Comparison of ENCODE assay signal across 14 cellular contexts in the genomic region with DNA sequence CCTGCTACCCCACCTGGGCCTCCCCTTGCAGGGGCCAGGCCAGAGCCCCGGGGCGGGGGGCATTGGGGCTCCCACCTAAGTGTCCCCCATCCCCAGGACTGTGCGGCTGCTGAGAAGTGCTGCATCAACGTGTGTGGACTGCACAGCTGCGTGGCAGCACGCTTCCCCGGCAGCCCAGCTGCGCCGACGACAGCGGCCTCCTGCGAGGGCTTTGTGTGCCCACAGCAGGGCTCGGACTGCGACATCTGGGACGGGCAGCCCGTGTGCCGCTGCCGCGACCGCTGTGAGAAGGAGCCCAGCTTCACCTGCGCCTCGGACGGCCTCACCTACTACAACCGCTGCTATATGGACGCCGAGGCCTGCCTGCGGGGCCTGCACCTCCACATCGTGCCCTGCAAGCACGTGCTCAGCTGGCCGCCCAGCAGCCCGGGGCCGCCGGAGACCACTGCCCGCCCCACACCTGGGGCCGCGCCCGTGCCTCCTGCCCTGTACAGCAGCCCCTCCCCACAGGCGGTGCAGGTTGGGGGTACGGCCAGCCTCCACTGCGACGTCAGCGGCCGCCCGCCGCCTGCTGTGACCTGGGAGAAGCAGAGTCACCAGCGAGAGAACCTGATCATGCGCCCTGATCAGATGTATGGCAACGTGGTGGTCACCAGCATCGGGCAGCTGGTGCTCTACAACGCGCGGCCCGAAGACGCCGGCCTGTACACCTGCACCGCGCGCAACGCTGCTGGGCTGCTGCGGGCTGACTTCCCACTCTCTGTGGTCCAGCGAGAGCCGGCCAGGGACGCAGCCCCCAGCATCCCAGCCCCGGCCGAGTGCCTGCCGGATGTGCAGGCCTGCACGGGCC. TPM values are rescaled to one million over a fixed set of nuclear protein-coding genes. Genes with fewer than 3 reads are reported as not detected.
DNase-seq lines count a peak whose midpoint lies in the region; FAIRE-seq and TF ChIP-seq lines count a peak whose summit lies in the region.
"Had no signal": no experiment of that assay in that cellular context is flagged by ENCODE, and none has a peak within 500 bp of the region (broad histone marks: within the 10 kb centered on the region; RNA-seq: fewer than 3 reads in every experiment).

No MANE protein-coding gene starts in this region.

- H3K4me2 ChIP-seq in H1 (ENCODE audit: insufficient read depth in 1 of 2, low read depth in 2 of 2, low read length in 2 of 2) (no peak overlapping the region), PC-9 (no peak overlapping the region)

- H2BK12ac ChIP-seq in H1 (ENCODE audit: low read depth, low read length), result no peak overlapping the region

- H3K9me3 ChIP-seq in H1 (ENCODE audit: insufficient read depth in 2 of 2, low read depth in 1 of 2, low read length in 1 of 2) (no peaks in the 10 kb centered on the region), ovary (no peaks in the 10 kb centered on the region), PC-9 (ENCODE audit: insufficient read depth, low read depth) (no peaks in the 10 kb centered on the region)
- H3K9me3 ChIP-seq: BE2C had no signal

- no peak for DNase-seq in RWPE1 (ENCODE audit: low spot score)
- no peak for DNase-seq in H1 (ENCODE audit: low read depth in 1 of 2, low spot score in 2 of 2)
- peak in 4 of 5 donors; percentile 20 to 49 (median 44) for DNase-seq in ovary
- no peak for DNase-seq in NCI-H226
- DNase-seq in A172 (ENCODE audit: low spot score), result no peak
- no peak for DNase-seq in PC-9
- DNase-seq: BE2C; CD4-positive, alpha-beta memory T cell; DMS79; MV-4-11; NCI-H1436 treated with DMSO at 0.1 percent for 48 hours; NCI-H524 had no signal

- H3K79me2 ChIP-seq in H1 (ENCODE audit: control insufficient read depth in 1 of 2, insufficient read depth in 2 of 2, low read length in 2 of 2) (peaks cover 0 to 6% of the 10 kb centered on the region in 2 experiments; a peak in 1 of 4 replicates), PC-9 (ENCODE audit: low read depth) (peaks cover 19% of the 10 kb centered on the region)

- no peak overlapping the region for H3K56ac ChIP-seq in H1 (replicated peaks; ENCODE audit: insufficient read length, low read depth, low read length)

- TF ChIP-seq EP300 in H1 (IDR thresholded peaks at IDR 0.05; ENCODE audit: borderline replicate concordance in 1 of 2, low read depth in 2 of 2, low read length in 2 of 2), result no peak
- no peak for TF ChIP-seq EP300 in ovary (IDR thresholded peaks at IDR 0.05)

- H4K8ac ChIP-seq in H1 (ENCODE audit: extremely low read depth, insufficient read depth, low read length), result peak overlapping the region; percentile 4

- H3K23me2 ChIP-seq in H1 (ENCODE audit: low read depth, low read length), result peaks cover 8% of the 10 kb centered on the region; the same call in 1 of the 2 replicates

- H3K9me2 ChIP-seq in PC-9 (ENCODE audit: insufficient read depth), result no peaks in the 10 kb centered on the region

- peaks cover 14% of the 10 kb centered on the region; the same call in 1 of the 2 replicates for H3F3A ChIP-seq in PC-9 (ENCODE audit: insufficient read depth, low read depth)

- no peak overlapping the region for H4K91ac ChIP-seq in H1 (replicated peaks; ENCODE audit: insufficient read length, low read length)

- H3K9ac ChIP-seq in H1 (replicated peaks in 1 of 4; ENCODE audit: extremely low read depth in 1 of 4, low read depth in 3 of 4, low read length in 3 of 4), result no peak overlapping the region

- H3K4me3 ChIP-seq in H1 (ENCODE audit: extremely low read depth in 1 of 4, insufficient read depth in 2 of 4, low read depth in 3 of 4, low read length in 4 of 4) (no peak overlapping the region), ovary (no peak overlapping the region), PC-9 (no peak overlapping the region)
- H3K4me3 ChIP-seq: SK-N-MC had no signal

- H4K20me1 ChIP-seq in H1 (replicated peaks in 1 of 2; ENCODE audit: control insufficient read depth in 1 of 2, insufficient read depth in 2 of 2, low read length in 2 of 2) (peaks cover 3 to 10% of the 10 kb centered on the region in 2 experiments), PC-9 (ENCODE audit: insufficient read depth) (0 out of 2 replicates have a peak, but pooled peaks cover 6% of the 10 kb centered on the region)

- WGBS in H1 (ENCODE audit: extremely low coverage in 1 of 2, insufficient coverage in 1 of 2, insufficient read length in 1 of 2, insufficient replicate concordance in 2 of 2, low coverage in 1 of 2, low lambda C conversion rate in 2 of 2, missing lambda C conversion rate in 1 of 2), 2 experiments, result 90% methylated on average over 50 of the region's 67 CpGs; no CpG with 5 or more reads in 1 of the 2 experiments
- 90 to 95% (median 90%) methylated on average over 50 to 67 of the region's 67 CpGs for WGBS in ovary, 3 donors

- no peak for TF ChIP-seq CTCF in RWPE1 (conservative IDR thresholded peaks at IDR 0.05; ENCODE audit: low read depth)
- no peak for TF ChIP-seq CTCF in H1 (IDR thresholded peaks at IDR 0.05; ENCODE audit: control extremely low read depth in 1 of 3, insufficient read depth in 1 of 3, low read depth in 1 of 3, low read length in 3 of 3)
- TF ChIP-seq CTCF in ovary (IDR thresholded peaks at IDR 0.05), result no peak
- no peak for TF ChIP-seq CTCF in PC-9 (conservative IDR thresholded peaks at IDR 0.05)

- H3K4me1 ChIP-seq in H1 (replicated peaks in 1 of 4; ENCODE audit: control insufficient read depth in 3 of 4, insufficient read depth in 4 of 4, low read length in 3 of 4) (peaks cover 0 to 34% (median 25%) of the 10 kb centered on the region in 4 experiments; a peak in 6 of 7 replicates), ovary (ENCODE audit: insufficient read depth) (peaks cover 24% of the 10 kb centered on the region), PC-9 (replicated peaks; ENCODE audit: insufficient read depth) (peaks cover 18% of the 10 kb centered on the region)

- POLR2A ChIA-PET in RWPE1 (lab: Yijun Ruan, JAX; ENCODE audit: low non-redundant PET) (no interaction called here), H1 (lab: Charles Lee; ENCODE audit: partially characterized antibody) (interaction anchor here (0.7 to 2.2 kb wide), 5 partner anchors 11 to 232 kb away, joined by 3 to 5 read pairs (median 4); no protein-coding TSS in a partner anchor), PC-9 (lab: Charles Lee; ENCODE audit: unreplicated experiment) (no interaction called here)

- H3K27me3 ChIP-seq in H1 (replicated peaks in 1 of 4; ENCODE audit: control insufficient read depth in 3 of 4, extremely low read depth in 1 of 4, insufficient read depth in 3 of 4, low read length in 3 of 4), result no peaks in the 10 kb centered on the region
- H3K27me3 ChIP-seq in ovary, result no peaks in the 10 kb centered on the region
- no peaks in the 10 kb centered on the region for H3K27me3 ChIP-seq in PC-9 (ENCODE audit: insufficient read depth, low read depth)
- H3K27me3 ChIP-seq: BE2C had no signal

- H2AFZ ChIP-seq in H1 (ENCODE audit: low read length) (no peak overlapping the region), PC-9 (no peak overlapping the region)

- H2AK5ac ChIP-seq in H1 (ENCODE audit: low read depth, low read length), result no peak overlapping the region

- 0 out of 2 replicates have a peak overlapping the region, but pooled peaks have one; percentile 9 for H3K27ac ChIP-seq in RWPE1
- H3K27ac ChIP-seq in H1 (ENCODE audit: low read depth, low read length), result no peak overlapping the region
- no peak overlapping the region for H3K27ac ChIP-seq in ovary
- no peak overlapping the region for H3K27ac ChIP-seq in PC-9
- H3K27ac ChIP-seq: SK-N-MC had no signal

- H3K18ac ChIP-seq in H1 (ENCODE audit: extremely low read depth, low read length), result no peak overlapping the region

- no peak overlapping the region for H3K23ac ChIP-seq in H1 (ENCODE audit: insufficient read length)

- H2BK20ac ChIP-seq in H1 (ENCODE audit: low read length), result no peak overlapping the region

- intact Hi-C loops in ovary (cut with DNase I), result loop anchor here in 1 of 4 donors (10.0 kb wide), 1 partner anchor 1332 kb away; the partner anchor contains the start of genes RNF151 and RPS2
- intact Hi-C loops in PC-9 (cut with micrococcal nuclease; ENCODE audit: unreplicated experiment), result no loop called here

- peaks cover 0 to 21% (median 3%) of the 10 kb centered on the region in 4 experiments; a peak in 4 of 8 replicates for H3K36me3 ChIP-seq in H1 (ENCODE audit: control insufficient read depth in 2 of 4, insufficient read depth in 4 of 4, low read length in 3 of 4)
- H3K36me3 ChIP-seq in ovary, result no peaks in the 10 kb centered on the region
- no peaks in the 10 kb centered on the region for H3K36me3 ChIP-seq in PC-9 (ENCODE audit: low read depth)

- no peak for FAIRE-seq in H1 (lab: Jason Lieb, UNC)
- FAIRE-seq: GM12891 had no signal

- H3K14ac ChIP-seq in H1 (ENCODE audit: insufficient read length), result no peak overlapping the region

- CTCF ChIA-PET in RWPE1 (lab: Yijun Ruan, JAX) (no interaction called here), H1 (lab: Charles Lee; ENCODE audit: partially characterized antibody) (interaction anchor here (0.7 kb wide), 1 partner anchor 13 kb away, joined by 3 read pairs; no protein-coding TSS in a partner anchor), PC-9 (lab: Charles Lee) (no interaction called here)

- no TSS peak for BruUV-seq in PC-9 (replicated peaks; lab: Mats Ljungman, UMichigan)

- H2BK120ac ChIP-seq in H1 (replicated peaks; ENCODE audit: low read depth, low read length), result no peak overlapping the region

- TF ChIP-seq RAD21 in H1 (IDR thresholded peaks at IDR 0.05 in 1 of 2, conservative IDR thresholded peaks at IDR 0.05 in 1 of 2; ENCODE audit: low read depth in 2 of 2, low read length in 2 of 2), result no peak

- no peak for TF ChIP-seq POLR2A in H1 (IDR thresholded peaks at IDR 0.05; ENCODE audit: control extremely low read depth in 1 of 2, low read depth in 2 of 2, low read length in 2 of 2)
- TF ChIP-seq POLR2A in ovary (IDR thresholded peaks at IDR 0.05), result no peak

- no peaks in the 10 kb centered on the region for H3K79me1 ChIP-seq in H1 (ENCODE audit: low read depth, low read length)

- no peak overlapping the region for H4K5ac ChIP-seq in H1 (ENCODE audit: insufficient read length, low read depth, low read length)

- no peak overlapping the region for H3K4ac ChIP-seq in H1 (replicated peaks; ENCODE audit: insufficient read length, low read depth, low read length)

- H2BK15ac ChIP-seq in H1 (ENCODE audit: low read length), result no peak overlapping the region

- no peak overlapping the region for H2BK5ac ChIP-seq in H1 (ENCODE audit: low read depth, low read length)

RNA-seq across cellular contexts. Expression of gene WFIKKN1, which starts 1.9 kb away (rescaled TPM):
- 10.2 and 11.4 TPM in 2 replicates for total RNA-seq in H1 (2021; fragmentation: NEBNext Ultra II Directional; extraction: Animal tissue kit (Norgen Biotek cat#: 25700))
- polyA plus RNA-seq in H1 (2011; rRNA removed), result 15.8 and 28.4 TPM in 2 replicates
- polyA plus RNA-seq in H1 (2011; cell fraction: cytosol; rRNA removed), result 19.7 TPM
- polyA plus RNA-seq in H1 (2011; cell fraction: nucleus; rRNA removed), result 21.8 TPM
- polyA plus RNA-seq in H1 (2012, experiment 1 of 2), result 4.8 to 11.4 TPM (median 10.2 TPM) in 4 replicates
- polyA plus RNA-seq in H1 (2012, experiment 2 of 2), result 8.5 TPM
- 12.3 TPM for polyA plus RNA-seq in H1 (2013, experiment 1 of 2)
- polyA plus RNA-seq in H1 (2013, experiment 2 of 2), result 11.2 TPM
- polyA minus RNA-seq in H1 (2011; rRNA and poly(A)+ RNA removed), result 1.4 and 1.8 TPM in 2 replicates
- 12.0 TPM for polyA minus RNA-seq in H1 (2011; cell fraction: cytosol; rRNA and poly(A)+ RNA removed)
- polyA minus RNA-seq in H1 (2011; cell fraction: nucleus; rRNA and poly(A)+ RNA removed), result 10.3 TPM
- 1 to 10 TPM in 5 of 7 donors, under 1 TPM in 2; 0.57 to 2.6 (median 1.3) TPM for total RNA-seq in ovary
- under 1 TPM; 0.10 to 0.59 TPM for polyA plus RNA-seq in ovary
- total RNA-seq in A172 (2014; rRNA removed; shearing (Covaris generic)), result 0.24 TPM in 1 of 2 replicates, not detected in the other
- total RNA-seq in PC-9 (2021), result 6.9 and 9.2 TPM in 2 replicates

RNA-seq across cellular contexts. Expression of gene METTL26, which starts 3.4 kb away (rescaled TPM):
- total RNA-seq in H1 (2021; fragmentation: NEBNext Ultra II Directional; extraction: Animal tissue kit (Norgen Biotek cat#: 25700)), result 100 and 108 TPM in 2 replicates
- polyA plus RNA-seq in H1 (2011; rRNA removed), result 186 and 203 TPM in 2 replicates
- polyA plus RNA-seq in H1 (2011; cell fraction: cytosol; rRNA removed), result 162 TPM
- 223 TPM for polyA plus RNA-seq in H1 (2011; cell fraction: nucleus; rRNA removed)
- polyA plus RNA-seq in H1 (2012, experiment 1 of 2), result 71.0 to 114 TPM (median 105 TPM) in 4 replicates
- polyA plus RNA-seq in H1 (2012, experiment 2 of 2), result 145 TPM
- 85.9 TPM for polyA plus RNA-seq in H1 (2013, experiment 1 of 2)
- polyA plus RNA-seq in H1 (2013, experiment 2 of 2), result 90.7 TPM
- 17.4 and 18.7 TPM in 2 replicates for polyA minus RNA-seq in H1 (2011; rRNA and poly(A)+ RNA removed)
- polyA minus RNA-seq in H1 (2011; cell fraction: cytosol; rRNA and poly(A)+ RNA removed), result 64.4 TPM
- 71.6 TPM for polyA minus RNA-seq in H1 (2011; cell fraction: nucleus; rRNA and poly(A)+ RNA removed)
- total RNA-seq in ovary, result 100 to 1,000 TPM in 2 of 7 donors, 10 to 100 TPM in 5; 61.8 to 139 (median 75.9) TPM
- 100 to 1,000 TPM in 1 of 2 donors, 10 to 100 TPM in 1; 12.2 to 113 TPM for polyA plus RNA-seq in ovary
- total RNA-seq in A172 (2014; rRNA removed; shearing (Covaris generic)), result 126 and 150 TPM in 2 replicates
- total RNA-seq in PC-9 (2021), result 144 and 158 TPM in 2 replicates

RNA-seq across cellular contexts. Expression of gene MCRIP2, which starts 8.9 kb away (rescaled TPM):
- total RNA-seq in H1 (2021; fragmentation: NEBNext Ultra II Directional; extraction: Animal tissue kit (Norgen Biotek cat#: 25700)), result 45.4 and 45.7 TPM in 2 replicates
- polyA plus RNA-seq in H1 (2011; rRNA removed) (75.5 and 102 TPM in 2 replicates), ovary (10 to 100 TPM in 1 of 2 donors, under 1 TPM in 1; 0.98 to 22.9 TPM)
- polyA plus RNA-seq in H1 (2011; cell fraction: cytosol; rRNA removed), result 53.7 TPM
- 63.7 TPM for polyA plus RNA-seq in H1 (2011; cell fraction: nucleus; rRNA removed)
- polyA plus RNA-seq in H1 (2012, experiment 1 of 2), result 15.4 to 49.5 TPM (median 40.3 TPM) in 4 replicates
- 40.7 TPM for polyA plus RNA-seq in H1 (2012, experiment 2 of 2)
- polyA plus RNA-seq in H1 (2013, experiment 1 of 2), result 75.0 TPM
- 69.3 TPM for polyA plus RNA-seq in H1 (2013, experiment 2 of 2)
- polyA minus RNA-seq in H1 (2011; rRNA and poly(A)+ RNA removed), result 5.2 and 5.8 TPM in 2 replicates
- 18.3 TPM for polyA minus RNA-seq in H1 (2011; cell fraction: cytosol; rRNA and poly(A)+ RNA removed)
- 22.1 TPM for polyA minus RNA-seq in H1 (2011; cell fraction: nucleus; rRNA and poly(A)+ RNA removed)
- total RNA-seq in ovary (10 to 100 TPM; 21.5 to 42.3 (median 31.3) TPM), PC-9 (2021) (64.2 and 69.6 TPM in 2 replicates)
- total RNA-seq in A172 (2014; rRNA removed; shearing (Covaris generic)), result 27.8 and 36.1 TPM in 2 replicates

RNA-seq across cellular contexts. Expression of gene WDR90, which starts 16.5 kb away (rescaled TPM):
- total RNA-seq in H1 (2021; fragmentation: NEBNext Ultra II Directional; extraction: Animal tissue kit (Norgen Biotek cat#: 25700)), result 44.4 and 47.2 TPM in 2 replicates
- polyA plus RNA-seq in H1 (2011; rRNA removed) (24.0 and 38.1 TPM in 2 replicates), ovary (10 to 100 TPM in 1 of 2 donors, 1 to 10 TPM in 1; 1.4 to 34.9 TPM)
- polyA plus RNA-seq in H1 (2011; cell fraction: cytosol; rRNA removed), result 32.6 TPM
- polyA plus RNA-seq in H1 (2011; cell fraction: nucleus; rRNA removed), result 254 TPM
- 27.7 to 55.2 TPM (median 53.5 TPM) in 4 replicates for polyA plus RNA-seq in H1 (2012, experiment 1 of 2)
- polyA plus RNA-seq in H1 (2012, experiment 2 of 2), result 26.8 TPM
- polyA plus RNA-seq in H1 (2013, experiment 1 of 2), result 24.8 TPM
- 21.9 TPM for polyA plus RNA-seq in H1 (2013, experiment 2 of 2)
- 13.8 TPM in 2 replicates for polyA minus RNA-seq in H1 (2011; rRNA and poly(A)+ RNA removed)
- polyA minus RNA-seq in H1 (2011; cell fraction: cytosol; rRNA and poly(A)+ RNA removed), result 18.3 TPM
- 52.9 TPM for polyA minus RNA-seq in H1 (2011; cell fraction: nucleus; rRNA and poly(A)+ RNA removed)
- total RNA-seq in ovary (10 to 100 TPM; 22.4 to 58.2 (median 45.1) TPM), PC-9 (2021) (118 and 126 TPM in 2 replicates)
- 17.1 and 28.7 TPM in 2 replicates for total RNA-seq in A172 (2014; rRNA removed; shearing (Covaris generic))

RNA-seq across cellular contexts. Expression of gene RHOT2, which starts 35.2 kb away (rescaled TPM):
- total RNA-seq in H1 (2021; fragmentation: NEBNext Ultra II Directional; extraction: Animal tissue kit (Norgen Biotek cat#: 25700)), result 149 and 162 TPM in 2 replicates
- polyA plus RNA-seq in H1 (2011; rRNA removed) (194 and 320 TPM in 2 replicates), ovary (10 to 100 TPM; 11.6 to 96.6 TPM)
- 230 TPM for polyA plus RNA-seq in H1 (2011; cell fraction: cytosol; rRNA removed)
- 1,150 TPM for polyA plus RNA-seq in H1 (2011; cell fraction: nucleus; rRNA removed)
- polyA plus RNA-seq in H1 (2012, experiment 1 of 2), result 115 to 182 TPM (median 174 TPM) in 4 replicates
- 126 TPM for polyA plus RNA-seq in H1 (2012, experiment 2 of 2)
- 139 TPM for polyA plus RNA-seq in H1 (2013, experiment 1 of 2)
- 113 TPM for polyA plus RNA-seq in H1 (2013, experiment 2 of 2)
- polyA minus RNA-seq in H1 (2011; rRNA and poly(A)+ RNA removed), result 37.9 and 39.8 TPM in 2 replicates
- polyA minus RNA-seq in H1 (2011; cell fraction: cytosol; rRNA and poly(A)+ RNA removed), result 73.9 TPM
- polyA minus RNA-seq in H1 (2011; cell fraction: nucleus; rRNA and poly(A)+ RNA removed), result 130 TPM
- total RNA-seq in ovary (100 to 1,000 TPM in 1 of 7 donors, 10 to 100 TPM in 6; 44.6 to 100 (median 80.6) TPM), PC-9 (2021) (143 and 173 TPM in 2 replicates)
- total RNA-seq in A172 (2014; rRNA removed; shearing (Covaris generic)), result 38.5 and 41.2 TPM in 2 replicates

Comparison
In these comparisons a context has a peak if more than half of its experiments do, and no peak if none do; other contexts are left out.
1. DNase-seq: peak in ovary (4 of 5); none in RWPE1 (single experiment), H1 (0 of 2), NCI-H226 (single experiment), A172 (single experiment) and PC-9 (0 of 2).